Comparison of ENCODE assay signal across 15 cellular contexts in the genomic region with DNA sequence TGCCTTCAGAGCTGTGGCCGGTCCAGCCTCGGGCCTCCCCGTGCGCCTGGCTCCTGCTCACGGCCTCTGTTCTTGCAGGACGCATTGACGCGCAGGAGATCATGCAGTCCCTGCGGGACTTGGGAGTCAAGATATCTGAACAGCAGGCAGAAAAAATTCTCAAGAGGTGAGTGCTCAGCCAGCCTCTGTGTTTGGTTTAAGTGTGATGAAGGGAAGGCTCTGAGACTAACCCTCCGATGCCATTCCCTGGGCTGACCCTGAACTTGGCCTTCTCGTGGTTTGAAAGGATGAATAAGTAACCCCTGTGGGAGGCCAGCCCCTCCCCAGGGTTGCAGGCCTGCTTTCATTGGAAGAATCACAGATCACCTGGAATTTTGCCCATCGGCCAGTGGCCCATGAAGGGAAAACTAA. TPM values are rescaled to one million over a fixed set of nuclear protein-coding genes. Genes with fewer than 3 reads are reported as not detected.
A peak's percentile ranks its signal among the peaks of the same experiment; 100 is the strongest.
DNase-seq lines count a peak whose midpoint lies in the region; ATAC-seq and TF ChIP-seq lines count a peak whose summit lies in the region.
"Had no signal": no experiment of that assay in that cellular context is flagged by ENCODE, and none has a peak within 500 bp of the region (broad histone marks: within the 10 kb centered on the region; RNA-seq: fewer than 3 reads in every experiment).

No MANE protein-coding gene starts in this region.

- H3K9ac ChIP-seq in liver (ENCODE audit: low read depth in 1 of 2, low read length in 2 of 2) = peak overlapping the region; percentile 98 to 99

- peaks cover 52% of the 10 kb centered on the region for H3K36me3 Mint-ChIP-seq in GM23338 (ENCODE audit: low read depth)
- H3K36me3 Mint-ChIP-seq in stimulated activated naive B cell treated with anti-CD40 and anti-IgM and Interleukin-4, amounts not matched to agents 10 μg/mL and 1 μg/mL and 100 μg/mL, for 72 hours = peaks cover 48 to 53% of the 10 kb centered on the region in 2 donors

- DNase-seq in GM23338 (ENCODE audit: low spot score) (no peak), caudate nucleus (lab: John Stamatoyannopoulos, UW) (no peak), SHP77 (lab: John Stamatoyannopoulos, UW) (no peak), middle frontal gyrus (ENCODE audit: extremely low spot score, low spot score) (no peak)
- no peak for DNase-seq in stimulated activated naive B cell treated with anti-CD40 and anti-IgM and Interleukin-4, amounts not matched to agents 10 μg/mL and 1 μg/mL and 100 μg/mL, for 72 hours
- DNase-seq: activated CD8-positive, alpha-beta memory T cell treated with anti-CD3 and anti-CD28 coated beads, Interleukin-2, amount 10 ng/mL, durations not matched to agents 7 days and 5 days; C1 segment of cervical spinal cord; dermis blood vessel endothelial cell; foreskin melanocyte; NK-92 treated with Interleukin-12 subunit alpha and Interleukin-12 subunit beta, amount 100 ng/mL, for 24 hours; nucleus accumbens; SJCRH30 had no signal

- TF ChIP-seq CTCF in GM23338 (conservative IDR thresholded peaks at IDR 0.05; ENCODE audit: low read depth in 2 of 2) = no peak
- no peak for TF ChIP-seq CTCF in liver (IDR thresholded peaks at IDR 0.05; ENCODE audit: low read depth, low read length, missing input control)

- peaks cover 35% of the 10 kb centered on the region for H3K4me1 ChIP-seq in GM23338 (ENCODE audit: insufficient read depth)
- H3K4me1 ChIP-seq in liver (ENCODE audit: control insufficient read depth in 4 of 4, insufficient read depth in 4 of 4, low read length in 3 of 4) = peaks cover 17 to 72% (median 55%) of the 10 kb centered on the region in 4 donors

- 53% methylated on average over 12 of the region's 12 CpGs for WGBS in liver

- H3K79me2 ChIP-seq in GM23338 (replicated peaks; ENCODE audit: insufficient read depth) = peaks cover 34% of the 10 kb centered on the region

- peak in 1 of 2 donors; percentile 7 for TF ChIP-seq RAD21 in liver (IDR thresholded peaks at IDR 0.05)

- ATAC-seq in GM23338 = no peak
- no peak for ATAC-seq in stimulated activated naive B cell treated with anti-CD40 and anti-IgM and Interleukin-4, amounts not matched to agents 10 μg/mL and 1 μg/mL and 100 μg/mL, for 72 hours (replicated peaks)
- ATAC-seq in HG02840 (IDR thresholded peaks at IDR 0.05; ENCODE audit: low FRiP score, unreplicated experiment) = no peak
- no peak for ATAC-seq in GM19351 (IDR thresholded peaks at IDR 0.05; ENCODE audit: unreplicated experiment)
- ATAC-seq: activated CD8-positive, alpha-beta memory T cell treated with anti-CD3 and anti-CD28 coated beads, Interleukin-2, amount 10 ng/mL, durations not matched to agents 7 days and 5 days had no signal

- H3K36me3 ChIP-seq in GM23338 (ENCODE audit: insufficient read depth) (peaks cover 5% of the 10 kb centered on the region), liver (ENCODE audit: control insufficient read depth in 4 of 4, insufficient read depth in 3 of 4, low read depth in 1 of 4, low read length in 3 of 4) (peaks cover 9 to 19% (median 9%) of the 10 kb centered on the region in 4 donors)

- no peak overlapping the region for H3K27ac Mint-ChIP-seq in GM23338
- H3K27ac Mint-ChIP-seq in stimulated activated naive B cell treated with anti-CD40 and anti-IgM and Interleukin-4, amounts not matched to agents 10 μg/mL and 1 μg/mL and 100 μg/mL, for 72 hours = peak overlapping the region; percentile 42
- H3K27ac Mint-ChIP-seq: activated CD8-positive, alpha-beta memory T cell treated with anti-CD3 and anti-CD28 coated beads, Interleukin-2, amount 10 ng/mL, durations not matched to agents 7 days and 5 days had no signal

- no peak overlapping the region for H3K4me2 ChIP-seq in GM23338

- H3K9me2 ChIP-seq in GM23338 (ENCODE audit: insufficient read depth) = no peaks in the 10 kb centered on the region

- H3K27me3 ChIP-seq in GM23338 (ENCODE audit: insufficient read depth) (no peaks in the 10 kb centered on the region), liver (ENCODE audit: control insufficient read depth in 4 of 4, insufficient read depth in 4 of 4, low read length in 3 of 4) (no peaks in the 10 kb centered on the region)
- H3K27me3 ChIP-seq: SJCRH30 had no signal

- no peaks in the 10 kb centered on the region for H3K9me3 Mint-ChIP-seq in GM23338
- no peaks in the 10 kb centered on the region for H3K9me3 Mint-ChIP-seq in stimulated activated naive B cell treated with anti-CD40 and anti-IgM and Interleukin-4, amounts not matched to agents 10 μg/mL and 1 μg/mL and 100 μg/mL, for 72 hours

- H3F3A ChIP-seq in GM23338 (replicated peaks; ENCODE audit: low read depth) = 0 out of 2 replicates have a peak, but pooled peaks cover 8% of the 10 kb centered on the region

- H4K20me1 ChIP-seq in GM23338 (replicated peaks; ENCODE audit: insufficient read depth) = peaks cover 25% of the 10 kb centered on the region

- H3K9me3 ChIP-seq in liver (ENCODE audit: control insufficient read depth in 4 of 4, low read length in 3 of 4) = no peaks in the 10 kb centered on the region
- H3K9me3 ChIP-seq: SJCRH30 had no signal

- H3K4me3 Mint-ChIP-seq in GM23338 = peak overlapping the region; percentile 34; the same call in 1 of the 3 replicates
- H3K4me3 Mint-ChIP-seq in stimulated activated naive B cell treated with anti-CD40 and anti-IgM and Interleukin-4, amounts not matched to agents 10 μg/mL and 1 μg/mL and 100 μg/mL, for 72 hours = no peak overlapping the region
- H3K4me3 Mint-ChIP-seq: activated CD8-positive, alpha-beta memory T cell treated with anti-CD3 and anti-CD28 coated beads, Interleukin-2, amount 10 ng/mL, durations not matched to agents 7 days and 5 days had no signal

- no peak overlapping the region for H3K4me3 ChIP-seq in GM23338
- peak overlapping the region in 2 of 3 donors; percentile 56 to 93 for H3K4me3 ChIP-seq in liver (ENCODE audit: low read depth in 1 of 3, low read length in 3 of 3)
- H3K4me3 ChIP-seq: SJCRH30 had no signal

- no peak overlapping the region for H2AFZ ChIP-seq in GM23338

- H3K27me3 Mint-ChIP-seq in GM23338 (ENCODE audit: insufficient read depth, low read depth, poor library complexity) = peaks cover 25% of the 10 kb centered on the region
- no peaks in the 10 kb centered on the region for H3K27me3 Mint-ChIP-seq in stimulated activated naive B cell treated with anti-CD40 and anti-IgM and Interleukin-4, amounts not matched to agents 10 μg/mL and 1 μg/mL and 100 μg/mL, for 72 hours
- H3K27me3 Mint-ChIP-seq: activated CD8-positive, alpha-beta memory T cell treated with anti-CD3 and anti-CD28 coated beads, Interleukin-2, amount 10 ng/mL, durations not matched to agents 7 days and 5 days had no signal

- peaks cover 58% of the 10 kb centered on the region for H3K4me1 Mint-ChIP-seq in GM23338
- H3K4me1 Mint-ChIP-seq in stimulated activated naive B cell treated with anti-CD40 and anti-IgM and Interleukin-4, amounts not matched to agents 10 μg/mL and 1 μg/mL and 100 μg/mL, for 72 hours = peaks cover 28 to 56% of the 10 kb centered on the region in 2 donors

- peak overlapping the region; percentile 84; the same call in 1 of the 2 replicates for H3K27ac ChIP-seq in GM23338 (ENCODE audit: low read depth)
- H3K27ac ChIP-seq in caudate nucleus (ENCODE audit: low read depth, low read length) = peak overlapping the region; percentile 31
- peak overlapping the region; percentile 91 to 94 for H3K27ac ChIP-seq in liver (ENCODE audit: low read depth in 1 of 2, low read length in 2 of 2)
- H3K27ac ChIP-seq: SJCRH30 had no signal

TF ChIP-seq in GM23338, 12 proteins besides CTCF, POLR2A, EP300 and RAD21 (continues in another document):
- TF ChIP-seq NANOG (IDR thresholded peaks at IDR 0.05; ENCODE audit: borderline replicate concordance) (no peak), CREB1 (CRISPR knock-in tag; IDR thresholded peaks at IDR 0.05; ENCODE audit: low read depth) (no peak), JUNB (IDR thresholded peaks at IDR 0.05; ENCODE audit: unreplicated experiment) (no peak), ZNF331 (CRISPR knock-in tag; IDR thresholded peaks at IDR 0.05; ENCODE audit: low read depth) (no peak)

TF ChIP-seq in liver, 16 proteins besides CTCF, POLR2A, EP300 and RAD21 (continues in another document):
- TF ChIP-seq NR2F2 (IDR thresholded peaks at IDR 0.05) (peak; percentile 57), JUND (IDR thresholded peaks at IDR 0.05) (peak; percentile 27 to 32), HNF4G (IDR thresholded peaks at IDR 0.05) (no peak), YY1 (IDR thresholded peaks at IDR 0.05) (peak; percentile 37), EGR1 (IDR thresholded peaks at IDR 0.05; ENCODE audit: low read depth in 2 of 2) (no peak), SP1 (IDR thresholded peaks at IDR 0.05) (peak; percentile 32), FOXA1 (IDR thresholded peaks at IDR 0.05) (no peak)
- TF ChIP-seq, protein P1, sequence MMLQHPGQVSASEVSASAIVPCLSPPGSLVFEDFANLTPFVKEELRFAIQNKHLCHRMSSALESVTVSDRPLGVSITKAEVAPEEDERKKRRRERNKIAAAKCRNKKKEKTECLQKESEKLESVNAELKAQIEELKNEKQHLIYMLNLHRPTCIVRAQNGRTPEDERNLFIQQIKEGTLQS (IDR thresholded peaks at IDR 0.05) = no peak

RNA-seq across cellular contexts. Expression of a gene that starts 26.3 kb away (rescaled TPM):
- total RNA-seq in GM23338 (2014; rRNA removed; shearing (Covaris generic)) = 108 and 124 TPM in 2 replicates
- polyA plus RNA-seq in GM23338 (2016; fragmentation: Nextera tagmentation; extraction: Ambion mirVana) (56.3 and 59.7 TPM in 2 replicates), liver (10 to 100 TPM; 28.2 to 41.1 TPM)
- total RNA-seq in liver = 10 to 100 TPM; 22.8 to 34.7 TPM

RNA-seq across cellular contexts. Expression of a gene that starts 33.2 kb away (rescaled TPM):
- total RNA-seq in GM23338 (2014; rRNA removed; shearing (Covaris generic)) = 21.2 and 27.0 TPM in 2 replicates
- 6.1 and 7.1 TPM in 2 replicates for polyA plus RNA-seq in GM23338 (2016; fragmentation: Nextera tagmentation; extraction: Ambion mirVana)
- total RNA-seq in liver = 10 to 100 TPM; 21.7 to 74.6 TPM
- polyA plus RNA-seq in liver = 10 to 100 TPM; 35.4 to 43.2 TPM

RNA-seq across cellular contexts. Expression of a gene that starts 34.1 kb away (rescaled TPM):
- total RNA-seq in GM23338 (2014; rRNA removed; shearing (Covaris generic)) = 5.5 and 6.7 TPM in 2 replicates
- polyA plus RNA-seq in GM23338 (2016; fragmentation: Nextera tagmentation; extraction: Ambion mirVana) = 4.0 and 4.9 TPM in 2 replicates
- total RNA-seq in liver = 1 to 10 TPM; 4.6 to 6.5 TPM
- 1 to 10 TPM; 2.5 to 4.8 TPM for polyA plus RNA-seq in liver

RNA-seq across cellular contexts. Expression of a gene that starts 48.0 kb away (rescaled TPM):
- total RNA-seq in GM23338 (2014; rRNA removed; shearing (Covaris generic)) = 0.27 TPM in 1 of 2 replicates, not detected in the other
- polyA plus RNA-seq in GM23338 (2016; fragmentation: Nextera tagmentation; extraction: Ambion mirVana) (2.0 and 2.7 TPM in 2 replicates), liver (10 to 100 TPM; 10.8 to 64.5 TPM)
- total RNA-seq in liver = 1 to 10 TPM; 7.0 to 10.0 TPM
- total RNA-seq: activated CD8-positive, alpha-beta memory T cell treated with anti-CD3 and anti-CD28 coated beads, Interleukin-2, amount 10 ng/mL, durations not matched to agents 7 days and 5 days; dermis blood vessel endothelial cell; SJCRH30 had no signal

RNA-seq across cellular contexts. Expression of a gene that starts 58.8 kb away (rescaled TPM):
- 246 and 276 TPM in 2 replicates for total RNA-seq in GM23338 (2014; rRNA removed; shearing (Covaris generic))
- 171 and 177 TPM in 2 replicates for polyA plus RNA-seq in GM23338 (2016; fragmentation: Nextera tagmentation; extraction: Ambion mirVana)
- 10 to 100 TPM; 13.4 to 23.6 TPM for total RNA-seq in liver
- polyA plus RNA-seq in liver = 10 to 100 TPM; 41.1 to 42.1 TPM

Comparison
In these comparisons a context has a peak if more than half of its experiments do, and no peak if none do; other contexts are left out.
1. H3K27ac ChIP-seq: peak in every context shown above with its lines; median percentile 92 in liver; 84 in GM23338; 31 in caudate nucleus.